In the genomic region with DNA sequence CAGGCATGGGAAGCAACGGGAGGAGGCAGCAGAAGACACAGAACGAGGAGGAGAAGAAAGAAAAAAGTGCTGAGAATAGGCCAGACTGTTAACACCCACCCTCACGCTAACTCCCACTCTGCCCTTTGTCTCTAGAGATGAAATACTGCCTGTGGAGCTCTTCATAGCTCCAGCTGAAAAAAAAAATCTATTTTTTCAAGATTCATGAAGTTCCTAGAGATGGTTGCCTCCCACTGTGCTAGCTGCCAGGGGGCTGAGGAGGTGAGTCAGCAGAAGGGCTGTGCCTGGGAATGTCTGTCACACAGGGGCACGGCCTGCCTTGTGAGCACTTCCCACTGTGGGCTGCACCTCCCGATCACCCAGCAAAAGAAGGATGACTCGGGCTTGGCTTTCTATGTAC, we compare ENCODE assay signal across 9 cellular contexts. TPM values are rescaled to one million over a fixed set of nuclear protein-coding genes. Genes with fewer than 3 reads are reported as not detected.
DNase-seq lines count a peak whose midpoint lies in the region; ATAC-seq and TF ChIP-seq lines count a peak whose summit lies in the region.
"Had no signal": no experiment of that assay in that cellular context is flagged by ENCODE, and none has a peak within 500 bp of the region (broad histone marks: within the 10 kb centered on the region; RNA-seq: fewer than 3 reads in every experiment).

No MANE protein-coding gene starts in this region.

- H3K27me3 ChIP-seq in CD4-positive, CD25-positive, alpha-beta regulatory T cell (ENCODE audit: control insufficient read depth, insufficient read depth, low read length), result no peaks in the 10 kb centered on the region
- no peaks in the 10 kb centered on the region for H3K27me3 ChIP-seq in SJCRH30

- H3K36me3 Mint-ChIP-seq in CD4-positive, CD25-positive, alpha-beta regulatory T cell, result peaks cover 22% of the 10 kb centered on the region
- H3K36me3 Mint-ChIP-seq in T-cell, result peaks cover 35% of the 10 kb centered on the region

- H3K4me3 ChIP-seq in CD4-positive, CD25-positive, alpha-beta regulatory T cell (ENCODE audit: low read depth, low read length), result no peak overlapping the region
- H3K4me3 ChIP-seq in SJCRH30 (peak overlapping the region; percentile 29), foreskin fibroblast (ENCODE audit: low read depth in 1 of 2, low read length in 2 of 2) (peak overlapping the region in 1 of 2 donors; percentile 18)

- POLR2A ChIA-PET in T-cell (lab: Charles Lee), result no interaction called here

- H3K27ac Mint-ChIP-seq in CD4-positive, CD25-positive, alpha-beta regulatory T cell, result peak overlapping the region in 2 of 3 donors; percentile 53 to 76
- H3K27ac Mint-ChIP-seq in T-cell, result peak overlapping the region in 1 of 2 donors; percentile 22

- H3K9me3 ChIP-seq in CD4-positive, CD25-positive, alpha-beta regulatory T cell (ENCODE audit: control insufficient read depth in 2 of 2, low read length in 2 of 2), result no peaks in the 10 kb centered on the region
- H3K9me3 ChIP-seq in SJCRH30 (replicated peaks), result no peaks in the 10 kb centered on the region

- no peak for TF ChIP-seq CTCF in foreskin fibroblast (IDR thresholded peaks at IDR 0.05; ENCODE audit: low read depth, low read length)

- CTCF ChIA-PET in T-cell (lab: Charles Lee), result no interaction called here

- H3K36me3 ChIP-seq in CD4-positive, CD25-positive, alpha-beta regulatory T cell (ENCODE audit: control insufficient read depth, insufficient read depth, low read length), result peaks cover 59% of the 10 kb centered on the region
- peaks cover 8% of the 10 kb centered on the region; the same call in 1 of the 2 replicates for H3K36me3 ChIP-seq in SJCRH30

- ATAC-seq in CD4-positive, CD25-positive, alpha-beta regulatory T cell (ENCODE audit: low read depth in 2 of 2), result no peak
- no peak for ATAC-seq in GM19397 (IDR thresholded peaks at IDR 0.05; ENCODE audit: unreplicated experiment)
- no peak for ATAC-seq in T-cell (replicated peaks in 1 of 4)

- no peaks in the 10 kb centered on the region for H3K27me3 Mint-ChIP-seq in CD4-positive, CD25-positive, alpha-beta regulatory T cell
- H3K27me3 Mint-ChIP-seq in T-cell, result no peaks in the 10 kb centered on the region
- H3K27me3 Mint-ChIP-seq: central memory CD8-positive, alpha-beta T cell had no signal

- no peak overlapping the region for H3K27ac ChIP-seq in CD4-positive, CD25-positive, alpha-beta regulatory T cell (ENCODE audit: insufficient read depth, low read length, poor library complexity, severe bottlenecking)
- H3K27ac ChIP-seq in SJCRH30, result peak overlapping the region; percentile 99

- no peak for DNase-seq in CD4-positive, CD25-positive, alpha-beta regulatory T cell
- DNase-seq in SJCRH30, result peak; percentile 94 to 95
- DNase-seq in foreskin fibroblast, result peak; percentile 91 to 95
- peak in 50 of 56 donors; percentile 15 to 92 (median 68) for DNase-seq in nucleus accumbens (lab: John Stamatoyannopoulos, UW)
- DNase-seq in NCI-H524 (lab: John Stamatoyannopoulos, UW), result no peak
- DNase-seq in GM19238 (ENCODE audit: insufficient read length, low spot score), result no peak
- no peak for DNase-seq in T-cell

- peaks cover 8 to 21% (median 13%) of the 10 kb centered on the region in 4 donors for H3K4me1 Mint-ChIP-seq in CD4-positive, CD25-positive, alpha-beta regulatory T cell
- peaks cover 18 to 36% (median 29%) of the 10 kb centered on the region in 3 donors for H3K4me1 Mint-ChIP-seq in T-cell

- peaks cover 10% of the 10 kb centered on the region for H3K4me1 ChIP-seq in CD4-positive, CD25-positive, alpha-beta regulatory T cell (ENCODE audit: control insufficient read depth, insufficient read depth, low read length, poor library complexity, severe bottlenecking)
- peaks cover 47% of the 10 kb centered on the region for H3K4me1 ChIP-seq in SJCRH30

- H3K9me3 Mint-ChIP-seq in CD4-positive, CD25-positive, alpha-beta regulatory T cell, result no peaks in the 10 kb centered on the region
- no peaks in the 10 kb centered on the region for H3K9me3 Mint-ChIP-seq in T-cell
- H3K9me3 Mint-ChIP-seq: central memory CD8-positive, alpha-beta T cell had no signal

- H3K4me3 Mint-ChIP-seq in CD4-positive, CD25-positive, alpha-beta regulatory T cell, result no peak overlapping the region
- H3K4me3 Mint-ChIP-seq in T-cell, result no peak overlapping the region
- H3K4me3 Mint-ChIP-seq: central memory CD8-positive, alpha-beta T cell had no signal

RNA-seq across cellular contexts. Expression of a gene that starts 44.3 kb away (rescaled TPM):
- 7.9 TPM for total RNA-seq in CD4-positive, CD25-positive, alpha-beta regulatory T cell
- under 1 TPM in 2 of 4 donors, not detected in 2; 0.07 to 0.14 TPM for polyA plus RNA-seq in CD4-positive, CD25-positive, alpha-beta regulatory T cell
- total RNA-seq in SJCRH30 (2014; rRNA removed; shearing (Covaris generic)), result 436 and 446 TPM in 2 replicates
- total RNA-seq in T-cell, result 1 to 10 TPM; 4.6 to 6.4 (median 5.7) TPM

Comparison
In these comparisons a context has a peak if more than half of its experiments do, and no peak if none do; other contexts are left out.
1. DNase-seq: peak in SJCRH30 (2 of 2), foreskin fibroblast (2 of 2) and nucleus accumbens (50 of 56); none in CD4-positive, CD25-positive, alpha-beta regulatory T cell (0 of 3), NCI-H524 (0 of 2), GM19238 (single experiment) and T-cell (0 of 34).
2. RNA of a gene that starts 44.3 kb away (total RNA-seq): 436 to 446 TPM in SJCRH30; 7.9 TPM in CD4-positive, CD25-positive, alpha-beta regulatory T cell (single experiment) and 4.6 to 6.4 TPM in T-cell; every median in the first group is over 10 times any median in the second.